In genomic region chr13:82506805-82507404, GRCh38 we compare ENCODE assay signal across 20 cellular contexts.
"Had no signal": no experiment of that assay in that cellular context is flagged by ENCODE, and none has a peak within 500 bp of the region (broad histone marks: within the 10 kb centered on the region; RNA-seq: fewer than 3 reads in every experiment).

No MANE protein-coding gene starts in this region.

- H3K4me1 ChIP-seq: foreskin keratinocyte, left lung, lower lobe of right lung, testis, upper lobe of right lung, vagina had no signal

- H3K9me3 ChIP-seq: left lung, lower lobe of right lung, testis, tibial nerve, upper lobe of right lung, vagina had no signal

- H3K27ac ChIP-seq: foreskin keratinocyte, hepatocyte, left lung, lower lobe of right lung, sigmoid colon, skin epidermis, testis, tibial nerve, upper lobe of right lung, vagina had no signal

- H3K4me3 ChIP-seq: hepatocyte, left lung, lower lobe of right lung, sigmoid colon, skin epidermis, testis, tibial nerve, upper lobe of right lung, vagina had no signal

- DNase-seq: effector CD4-positive, alpha-beta T cell; endodermal cell; foreskin keratinocyte; head of caudate nucleus; kidney glomerular epithelial cell; left lung; lower lobe of right lung; natural killer cell; posterior cingulate gyrus; sigmoid colon; stimulated activated CD4-positive, alpha-beta T cell treated with anti-CD3 and anti-CD28 coated beads, Interleukin-2, amount 100 ng/mL, for 24 hours; stimulated activated CD4-positive, alpha-beta T cell treated with anti-CD3 and anti-CD28 coated beads, Interleukin-4, amount 100 ng/mL, for 4 hours; stimulated activated naive B cell treated with anti-CD40 and anti-IgM and Interleukin-4, amounts not matched to agents 10 μg/mL and 1 μg/mL and 100 μg/mL, for 72 hours; stimulated activated naive CD8-positive, alpha-beta T cell treated with anti-CD3 and anti-CD28 coated beads, Interleukin-15, amount 100 ng/mL, for 72 hours; testis; upper lobe of right lung had no signal

- H3K27me3 ChIP-seq: foreskin keratinocyte, hepatocyte, left lung, sigmoid colon, testis, tibial nerve, upper lobe of right lung, vagina had no signal

- H3K36me3 ChIP-seq: left lung, lower lobe of right lung, sigmoid colon, tibial nerve, upper lobe of right lung, vagina had no signal
